ENCODE assay signal across 1 cellular context in the genomic region with DNA sequence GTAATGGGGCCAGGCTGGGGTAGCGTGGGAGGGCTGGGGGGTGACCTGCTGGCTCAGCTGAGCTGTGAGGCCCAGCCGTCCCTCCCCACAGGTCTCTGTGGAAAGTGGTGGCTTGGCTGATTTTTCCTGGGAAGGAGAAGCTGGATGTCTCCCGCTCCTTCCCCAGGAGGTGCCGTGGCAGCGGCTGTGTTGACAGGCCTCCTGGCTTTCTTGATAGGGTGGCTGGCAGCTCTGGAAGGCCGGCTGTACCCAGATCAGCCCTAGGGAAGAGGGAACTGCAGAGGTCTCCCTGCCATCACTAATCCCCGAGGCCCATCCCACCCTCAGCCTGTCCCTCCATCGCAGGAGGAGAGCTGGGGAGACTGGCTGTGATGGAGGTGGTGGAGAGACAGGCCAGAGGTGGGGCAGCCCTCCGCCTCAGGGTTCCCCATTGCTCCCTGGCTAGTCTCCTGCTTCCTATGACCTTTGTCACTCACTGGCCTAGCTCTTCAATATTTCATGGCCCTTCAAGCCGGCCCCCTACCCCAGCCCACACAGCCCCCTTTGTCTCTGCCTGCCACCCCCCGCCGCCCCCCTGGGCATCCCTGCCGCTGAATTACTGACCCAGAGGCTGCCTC.
A peak's percentile ranks its signal among the peaks of the same experiment; 100 is the strongest.
TF ChIP-seq lines count a peak whose summit lies in the region.

No MANE protein-coding gene starts in this region.

TF ChIP-seq in neural cell, 6 proteins besides CTCF, POLR2A, EP300 and RAD21 (continued from another document):
- TF ChIP-seq, protein P1, sequence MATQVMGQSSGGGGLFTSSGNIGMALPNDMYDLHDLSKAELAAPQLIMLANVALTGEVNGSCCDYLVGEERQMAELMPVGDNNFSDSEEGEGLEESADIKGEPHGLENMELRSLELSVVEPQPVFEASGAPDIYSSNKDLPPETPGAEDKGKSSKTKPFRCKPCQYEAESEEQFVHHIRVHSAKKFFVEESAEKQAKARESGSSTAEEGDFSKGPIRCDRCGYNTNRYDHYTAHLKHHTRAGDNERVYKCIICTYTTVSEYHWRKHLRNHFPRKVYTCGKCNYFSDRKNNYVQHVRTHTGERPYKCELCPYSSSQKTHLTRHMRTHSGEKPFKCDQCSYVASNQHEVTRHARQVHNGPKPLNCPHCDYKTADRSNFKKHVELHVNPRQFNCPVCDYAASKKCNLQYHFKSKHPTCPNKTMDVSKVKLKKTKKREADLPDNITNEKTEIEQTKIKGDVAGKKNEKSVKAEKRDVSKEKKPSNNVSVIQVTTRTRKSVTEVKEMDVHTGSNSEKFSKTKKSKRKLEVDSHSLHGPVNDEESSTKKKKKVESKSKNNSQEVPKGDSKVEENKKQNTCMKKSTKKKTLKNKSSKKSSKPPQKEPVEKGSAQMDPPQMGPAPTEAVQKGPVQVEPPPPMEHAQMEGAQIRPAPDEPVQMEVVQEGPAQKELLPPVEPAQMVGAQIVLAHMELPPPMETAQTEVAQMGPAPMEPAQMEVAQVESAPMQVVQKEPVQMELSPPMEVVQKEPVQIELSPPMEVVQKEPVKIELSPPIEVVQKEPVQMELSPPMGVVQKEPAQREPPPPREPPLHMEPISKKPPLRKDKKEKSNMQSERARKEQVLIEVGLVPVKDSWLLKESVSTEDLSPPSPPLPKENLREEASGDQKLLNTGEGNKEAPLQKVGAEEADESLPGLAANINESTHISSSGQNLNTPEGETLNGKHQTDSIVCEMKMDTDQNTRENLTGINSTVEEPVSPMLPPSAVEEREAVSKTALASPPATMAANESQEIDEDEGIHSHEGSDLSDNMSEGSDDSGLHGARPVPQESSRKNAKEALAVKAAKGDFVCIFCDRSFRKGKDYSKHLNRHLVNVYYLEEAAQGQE (IDR thresholded peaks at IDR 0.05; ENCODE audit: borderline replicate concordance) = peak; percentile 55
TF ChIP-seq in neural cell: peak in this region for 2.
